18 cellular contexts compared by ENCODE assay signal in genomic region chr9:1870915-1871314, GRCh38.
"Had no signal": no experiment of that assay in that cellular context is flagged by ENCODE, and none has a peak within 500 bp of the region (broad histone marks: within the 10 kb centered on the region; RNA-seq: fewer than 3 reads in every experiment).

No MANE protein-coding gene starts in this region.

- H3K36me3 ChIP-seq: heart left ventricle, right atrium auricular region, sigmoid colon had no signal

- H3K27me3 ChIP-seq: dorsolateral prefrontal cortex, right atrium auricular region, sigmoid colon had no signal

- ATAC-seq: heart left ventricle, natural killer cell had no signal

- H3K9me3 ChIP-seq: right atrium auricular region, sigmoid colon had no signal

- H3K4me1 Mint-ChIP-seq: natural killer cell had no signal

- H3K4me3 ChIP-seq: dorsolateral prefrontal cortex, heart left ventricle, right atrium auricular region, sigmoid colon, skin epidermis had no signal

- H3K9me3 Mint-ChIP-seq: natural killer cell had no signal

- H3K4me3 Mint-ChIP-seq: natural killer cell, neural crest cell had no signal

- H3K4me1 ChIP-seq: heart left ventricle, right atrium auricular region, sigmoid colon had no signal

- FAIRE-seq: frontal cortex, islet of Langerhans had no signal

- DNase-seq: cortex of kidney; effector CD8-positive, alpha-beta T cell; heart left ventricle; hypothalamus; kidney glomerular epithelial cell; mammary epithelial cell; natural killer cell; posterior cingulate gyrus; sigmoid colon; stimulated activated CD4-positive, alpha-beta T cell treated with anti-CD3 and anti-CD28 coated beads, Interleukin-2, amount 100 ng/mL, for 24 hours; stimulated activated naive CD4-positive, alpha-beta T cell treated with Interleukin-2 at 50 U/mL for 16 hours; trophoblast cell had no signal

- H3K27ac Mint-ChIP-seq: natural killer cell had no signal

- H3K36me3 Mint-ChIP-seq: natural killer cell had no signal
